26 cellular contexts compared by ENCODE assay signal in the genomic region with DNA sequence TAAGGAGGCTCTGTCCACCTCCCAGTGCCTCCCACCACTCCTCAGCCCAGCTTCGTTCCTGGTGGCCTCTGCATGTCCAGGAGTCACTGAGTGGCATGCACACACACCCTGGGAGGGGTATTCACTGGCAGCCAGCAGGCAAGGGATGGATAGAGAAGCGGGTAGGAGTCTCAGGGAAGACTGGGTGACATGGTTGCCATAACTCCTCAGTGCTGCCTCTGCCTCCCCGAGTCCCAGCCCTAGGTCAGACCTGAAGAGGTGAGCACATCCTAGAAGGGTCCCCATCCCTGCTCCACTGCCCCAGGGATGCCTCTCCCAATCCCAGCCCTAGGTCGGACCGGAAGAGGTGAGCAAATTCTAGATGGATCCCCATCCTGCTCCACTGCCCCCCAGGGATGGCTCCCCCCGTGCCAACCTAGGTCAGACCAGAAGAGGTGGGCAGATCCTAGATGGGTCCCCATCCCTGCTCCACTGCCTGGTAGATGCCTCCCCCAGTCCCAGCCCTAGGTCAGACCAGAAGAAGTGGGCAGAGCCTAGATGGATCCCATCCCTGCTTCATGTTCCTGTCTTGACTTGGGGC.
"Had no signal": no experiment of that assay in that cellular context is flagged by ENCODE, and none has a peak within 500 bp of the region (broad histone marks: within the 10 kb centered on the region; RNA-seq: fewer than 3 reads in every experiment).

No MANE protein-coding gene starts in this region.

- H3K27ac ChIP-seq: colonic mucosa, gastrocnemius medialis, hepatocyte, ovary, stomach, tibial artery had no signal

- H3K27ac Mint-ChIP-seq: activated B cell treated with CpG ODN at 0.5 μM for 24 hours; activated CD8-positive, alpha-beta T cell treated with anti-CD3 and anti-CD28 coated beads, Interleukin-2, amount 10 ng/mL, durations not matched to agents 7 days and 5 days; activated naive CD4-positive, alpha-beta T cell treated with anti-CD3 and anti-CD28 coated beads, Interleukin-2, amount 10 ng/mL, durations not matched to agents 7 days and 5 days; nephron; progenitor cell of endocrine pancreas; stimulated activated naive B cell treated with anti-CD40 and anti-IgM and Interleukin-4, amounts not matched to agents 10 μg/mL and 1 μg/mL and 100 μg/mL, for 72 hours; T-helper 2 cell treated with Interferon-gamma antibody and Interleukin-4, amounts not matched to agents 5 μg/mL and 100 μg/mL, for 36 hours had no signal

- H3K27me3 Mint-ChIP-seq: activated naive CD4-positive, alpha-beta T cell treated with anti-CD3 and anti-CD28 coated beads, Interleukin-2, amount 10 ng/mL, durations not matched to agents 7 days and 5 days; central memory CD8-positive, alpha-beta T cell had no signal

- H3K4me3 Mint-ChIP-seq: activated B cell treated with CpG ODN at 0.5 μM for 24 hours; activated CD8-positive, alpha-beta T cell treated with anti-CD3 and anti-CD28 coated beads, Interleukin-2, amount 10 ng/mL, durations not matched to agents 7 days and 5 days; activated naive CD4-positive, alpha-beta T cell treated with anti-CD3 and anti-CD28 coated beads, Interleukin-2, amount 10 ng/mL, durations not matched to agents 7 days and 5 days; central memory CD8-positive, alpha-beta T cell; nephron; stimulated activated naive B cell treated with anti-CD40 and anti-IgM and Interleukin-4, amounts not matched to agents 10 μg/mL and 1 μg/mL and 100 μg/mL, for 72 hours; T-helper 2 cell treated with Interferon-gamma antibody and Interleukin-4, amounts not matched to agents 5 μg/mL and 100 μg/mL, for 36 hours had no signal

- H3K27me3 ChIP-seq: colonic mucosa, hepatocyte, ovary had no signal

- H3K9me3 Mint-ChIP-seq: activated B cell treated with CpG ODN at 0.5 μM for 24 hours; activated naive CD4-positive, alpha-beta T cell treated with anti-CD3 and anti-CD28 coated beads, Interleukin-2, amount 10 ng/mL, durations not matched to agents 7 days and 5 days; central memory CD8-positive, alpha-beta T cell; stimulated activated naive B cell treated with anti-CD40 and anti-IgM and Interleukin-4, amounts not matched to agents 10 μg/mL and 1 μg/mL and 100 μg/mL, for 72 hours; T-helper 2 cell treated with Interferon-gamma antibody and Interleukin-4, amounts not matched to agents 5 μg/mL and 100 μg/mL, for 36 hours had no signal

- ATAC-seq: activated CD8-positive, alpha-beta T cell treated with anti-CD3 and anti-CD28 coated beads, Interleukin-2, amount 10 ng/mL, durations not matched to agents 7 days and 5 days; gastrocnemius medialis; left cardiac atrium; left ventricle myocardium superior; sciatic nerve; stimulated activated naive B cell treated with anti-CD40 and anti-IgM and Interleukin-4, amounts not matched to agents 10 μg/mL and 1 μg/mL and 100 μg/mL, for 72 hours had no signal

- H3K9me3 ChIP-seq: colonic mucosa, gastrocnemius medialis, ovary, stomach, tibial artery had no signal

- H3K4me1 ChIP-seq: colonic mucosa, gastrocnemius medialis, tibial artery had no signal

- H3K4me1 Mint-ChIP-seq: activated B cell treated with CpG ODN at 0.5 μM for 24 hours; activated naive CD4-positive, alpha-beta T cell treated with anti-CD3 and anti-CD28 coated beads, Interleukin-2, amount 10 ng/mL, durations not matched to agents 7 days and 5 days; central memory CD8-positive, alpha-beta T cell; stimulated activated naive B cell treated with anti-CD40 and anti-IgM and Interleukin-4, amounts not matched to agents 10 μg/mL and 1 μg/mL and 100 μg/mL, for 72 hours had no signal

- DNase-seq: activated B cell treated with CpG ODN at 0.5 μM for 24 hours; activated CD8-positive, alpha-beta T cell treated with anti-CD3 and anti-CD28 coated beads, Interleukin-2, amount 10 ng/mL, durations not matched to agents 7 days and 5 days; activated gamma-delta T cell; activated naive CD4-positive, alpha-beta T cell treated with anti-CD3 and anti-CD28 coated beads, Interleukin-2, amount 10 ng/mL, durations not matched to agents 7 days and 5 days; amygdala; colonic mucosa; effector CD8-positive, alpha-beta T cell; gastrocnemius medialis; islet precursor cell; left cardiac atrium; left ventricle myocardium superior; midbrain; ovary; small intestine; stimulated activated CD4-positive, alpha-beta T cell treated with anti-CD3 and anti-CD28 coated beads, Interleukin-1b, Interleukin-23, amount 100 ng/mL, for 48 hours; stimulated activated CD4-positive, alpha-beta T cell treated with anti-CD3 and anti-CD28 coated beads, Interleukin-4, amount 100 ng/mL, for 4 hours; stimulated activated CD8-positive, alpha-beta memory T cell treated with anti-CD3 and anti-CD28 coated beads, Interleukin-4, amount 100 ng/mL, for 48 hours; stimulated activated naive B cell treated with anti-CD40 and anti-IgM and Interleukin-4, amounts not matched to agents 10 μg/mL and 1 μg/mL and 100 μg/mL, for 72 hours; stomach had no signal

- H3K36me3 Mint-ChIP-seq: activated naive CD4-positive, alpha-beta T cell treated with anti-CD3 and anti-CD28 coated beads, Interleukin-2, amount 10 ng/mL, durations not matched to agents 7 days and 5 days; stimulated activated naive B cell treated with anti-CD40 and anti-IgM and Interleukin-4, amounts not matched to agents 10 μg/mL and 1 μg/mL and 100 μg/mL, for 72 hours had no signal

- H3K36me3 ChIP-seq: colonic mucosa, gastrocnemius medialis, ovary, stomach, tibial artery had no signal

- H3K4me3 ChIP-seq: colonic mucosa, gastrocnemius medialis, hepatocyte, ovary, stomach, tibial artery had no signal
